Comparison of ENCODE assay signal across 18 cellular contexts in the genomic region with DNA sequence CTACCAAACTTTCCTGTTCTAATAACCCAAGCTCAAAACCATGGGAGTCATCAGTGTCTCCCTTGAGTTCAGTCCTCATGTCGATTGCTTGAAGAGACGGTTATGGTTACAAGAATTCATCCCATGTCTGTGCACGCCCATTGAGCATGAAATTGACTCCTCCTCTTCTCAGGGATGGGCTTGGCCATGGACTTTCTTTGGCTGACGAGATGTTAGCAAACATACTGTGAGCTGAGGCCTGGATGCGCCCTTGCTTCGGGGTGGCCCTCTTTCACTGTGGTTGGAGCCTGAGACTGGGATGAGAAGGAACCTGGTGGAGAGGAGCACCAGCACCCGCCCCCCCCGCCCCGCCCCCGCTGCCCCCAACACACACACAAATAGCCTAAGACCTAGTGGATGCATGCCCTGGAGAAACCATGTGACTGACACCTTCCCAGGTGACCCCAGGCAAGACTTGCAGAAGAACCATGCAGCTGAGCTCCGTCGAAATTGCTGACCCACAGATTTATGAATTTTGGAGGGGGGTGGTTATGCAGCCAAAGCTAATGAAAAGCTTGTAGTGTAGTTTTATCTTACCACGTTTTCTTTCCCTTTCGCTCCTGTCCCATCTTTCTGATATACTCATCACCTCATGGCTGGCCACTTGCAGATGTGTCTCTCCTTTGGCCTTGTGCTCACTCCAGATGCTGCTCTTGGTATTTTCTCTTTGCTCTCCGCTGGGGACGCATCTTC.
"Had no signal": no experiment of that assay in that cellular context is flagged by ENCODE, and none has a peak within 500 bp of the region (broad histone marks: within the 10 kb centered on the region; RNA-seq: fewer than 3 reads in every experiment).

No MANE protein-coding gene starts in this region.

- FAIRE-seq: K562 had no signal

- ATAC-seq: K562, SK-N-SH treated with all-trans-retinoic acid at 6 μM for 48 hours had no signal

- DNase-seq: Kasumi-1, MM.1S, NCI-H1092 treated with DMSO at 0.1 percent for 48 hours, NCI-H1436, NCI-H187, NCI-H2029, NCI-H2081 treated with DMSO at 0.1 percent for 48 hours, NCI-H2171, NCI-H226, NCI-H446, NCI-H510A, NCI-H524 treated with DMSO at 0.1 percent for 48 hours, NCI-H69, NCI-H774, SHP77 treated with DMSO at 0.1 percent for 48 hours, SJCRH30 had no signal
